In genomic region chr1:24688621-24689195, GRCh38 we compare ENCODE assay signal across 8 cellular contexts. TPM values are rescaled to one million over a fixed set of nuclear protein-coding genes. Genes with fewer than 3 reads are reported as not detected.
DNase-seq lines count a peak whose midpoint lies in the region; ATAC-seq and TF ChIP-seq lines count a peak whose summit lies in the region.

No MANE protein-coding gene starts in this region.

- DNase-seq in DND-41 (peak; percentile 61), MG63 (peak; percentile 69), SJSA1 (ENCODE audit: low read depth in 1 of 2, low spot score in 2 of 2) (peak; percentile 72 to 78), globus pallidus (ENCODE audit: low spot score) (peak; percentile 80), trophoblast cell (peak; percentile 73 to 87), ureter (ENCODE audit: low spot score) (peak; percentile 77)
- peak; percentile 34 for DNase-seq in activated gamma-delta T cell treated with anti-CD3 and anti-CD28 coated beads, Interleukin-2, amount 50 U/mL, for 16 hours (ENCODE audit: low read depth)

- no peaks in the 10 kb centered on the region for H3K79me2 ChIP-seq in DND-41 (ENCODE audit: insufficient read depth, low read length)
- H3K79me2 ChIP-seq in trophoblast cell (ENCODE audit: control insufficient read depth, insufficient read depth, low read length, poor library complexity) = peaks cover 1% of the 10 kb centered on the region

- H2AFZ ChIP-seq in DND-41 (ENCODE audit: low read depth, low read length) (no peak overlapping the region), trophoblast cell (ENCODE audit: insufficient read depth, low read length, poor library complexity) (peak overlapping the region; percentile 10)

- peak overlapping the region; percentile 84 for H2AK5ac ChIP-seq in trophoblast cell (ENCODE audit: low read length)

- H3K9me3 ChIP-seq in DND-41 (ENCODE audit: insufficient read depth, low read length, severe bottlenecking) (no peaks in the 10 kb centered on the region), MG63 (no peaks in the 10 kb centered on the region), SJSA1 (replicated peaks) (no peaks in the 10 kb centered on the region), trophoblast cell (ENCODE audit: insufficient read depth, low read depth, low read length) (no peaks in the 10 kb centered on the region)

- H3K79me1 ChIP-seq in trophoblast cell (ENCODE audit: low read length) = peaks cover 11% of the 10 kb centered on the region

- peak overlapping the region; percentile 90 for H3K18ac ChIP-seq in trophoblast cell (ENCODE audit: low read length)

- H3K27me3 ChIP-seq in DND-41 (ENCODE audit: insufficient read depth, low read length, poor library complexity) (no peaks in the 10 kb centered on the region), MG63 (no peaks in the 10 kb centered on the region), SJSA1 (replicated peaks) (no peaks in the 10 kb centered on the region), trophoblast cell (ENCODE audit: insufficient read depth, low read length) (no peaks in the 10 kb centered on the region)

- H2BK5ac ChIP-seq in trophoblast cell (ENCODE audit: low read depth, low read length, poor library complexity) = no peak overlapping the region

- WGBS in trophoblast cell (ENCODE audit: extremely low coverage, insufficient coverage, insufficient read length) = no CpG with 5 or more reads among the region's 13 CpGs

- H4K8ac ChIP-seq in trophoblast cell (ENCODE audit: low read depth, low read length) = peak overlapping the region; percentile 35

- H2BK120ac ChIP-seq in trophoblast cell (ENCODE audit: insufficient read depth, low read length, poor library complexity) = peak overlapping the region; percentile 54

- peak overlapping the region; percentile 74 for H4K91ac ChIP-seq in trophoblast cell (ENCODE audit: low read depth, low read length)

- H3K27ac ChIP-seq in DND-41 (ENCODE audit: low read length) (no peak overlapping the region), SJSA1 (no peak overlapping the region), trophoblast cell (ENCODE audit: low read depth, low read length) (no peak overlapping the region)

- H2BK12ac ChIP-seq in trophoblast cell (ENCODE audit: low read length) = peak overlapping the region; percentile 86

- H4K20me1 ChIP-seq in DND-41 (ENCODE audit: insufficient read depth, low read length) = no peaks in the 10 kb centered on the region

- H3K4me2 ChIP-seq in DND-41 (ENCODE audit: insufficient read depth, low read length) (no peak overlapping the region), trophoblast cell (ENCODE audit: low read length) (no peak overlapping the region)

- peak overlapping the region; percentile 60 for H3K14ac ChIP-seq in trophoblast cell (ENCODE audit: low read length)

- H4K12ac ChIP-seq in trophoblast cell (ENCODE audit: low read depth, low read length) = no peak overlapping the region

- TF ChIP-seq CTCF in DND-41 (IDR thresholded peaks at IDR 0.05; ENCODE audit: borderline replicate concordance, extremely low read depth, low read length, poor library complexity, severe bottlenecking) = peak; percentile 79

- H3K23ac ChIP-seq in trophoblast cell (ENCODE audit: low read length) = no peak overlapping the region

- H3K4me3 ChIP-seq in DND-41 (ENCODE audit: low read depth in 1 of 2, low read length in 2 of 2) (no peak overlapping the region), MG63 (no peak overlapping the region), SJSA1 (no peak overlapping the region), trophoblast cell (ENCODE audit: low read depth, low read length) (no peak overlapping the region)

- ATAC-seq in DND-41 (ENCODE audit: insufficient read depth, low read depth) (peak; percentile 86), HG02884 (IDR thresholded peaks at IDR 0.05; ENCODE audit: unreplicated experiment) (no peak)

- no peaks in the 10 kb centered on the region for H3K4me1 ChIP-seq in DND-41 (ENCODE audit: insufficient read depth, low read length)
- peaks cover 13% of the 10 kb centered on the region for H3K4me1 ChIP-seq in SJSA1 (replicated peaks)
- H3K4me1 ChIP-seq in trophoblast cell (ENCODE audit: control insufficient read depth in 1 of 2, insufficient read depth in 2 of 2, low read length in 2 of 2) = peaks cover 8 to 17% of the 10 kb centered on the region in 2 experiments

- no peak overlapping the region for H3K4ac ChIP-seq in trophoblast cell (ENCODE audit: low read depth, low read length)

- no peaks in the 10 kb centered on the region for H3K36me3 ChIP-seq in DND-41 (ENCODE audit: insufficient read depth, low read length)
- no peaks in the 10 kb centered on the region for H3K36me3 ChIP-seq in MG63
- no peaks in the 10 kb centered on the region for H3K36me3 ChIP-seq in SJSA1
- no peaks in the 10 kb centered on the region for H3K36me3 ChIP-seq in trophoblast cell (ENCODE audit: control insufficient read depth in 1 of 2, insufficient read depth in 2 of 2, low read length in 2 of 2)

- H3K9ac ChIP-seq in DND-41 (ENCODE audit: low read depth, low read length) (no peak overlapping the region), trophoblast cell (ENCODE audit: low read length) (no peak overlapping the region)

RNA-seq across cellular contexts. Expression of gene SRRM1, which starts 45.6 kb away (rescaled TPM):
- 18.1 and 22.6 TPM in 2 replicates for total RNA-seq in MG63 (2014; rRNA removed; shearing (Covaris generic); ENCODE audit: low replicate concordance)
- total RNA-seq in SJSA1 (2014; rRNA removed; shearing (Covaris generic)) = 30.1 and 35.9 TPM in 2 replicates
- 231 and 235 TPM in 2 replicates for polyA plus RNA-seq in trophoblast cell (2013)
- total RNA-seq in ureter = 169 TPM

RNA-seq across cellular contexts. Expression of gene CLIC4, which starts 56.5 kb away (rescaled TPM):
- total RNA-seq in MG63 (2014; rRNA removed; shearing (Covaris generic); ENCODE audit: low replicate concordance) = 348 and 588 TPM in 2 replicates
- 381 and 457 TPM in 2 replicates for total RNA-seq in SJSA1 (2014; rRNA removed; shearing (Covaris generic))
- polyA plus RNA-seq in trophoblast cell (2013) = 204 and 206 TPM in 2 replicates
- total RNA-seq in ureter = 163 TPM
